Comparison of ENCODE assay signal across 8 cellular contexts in the genomic region with DNA sequence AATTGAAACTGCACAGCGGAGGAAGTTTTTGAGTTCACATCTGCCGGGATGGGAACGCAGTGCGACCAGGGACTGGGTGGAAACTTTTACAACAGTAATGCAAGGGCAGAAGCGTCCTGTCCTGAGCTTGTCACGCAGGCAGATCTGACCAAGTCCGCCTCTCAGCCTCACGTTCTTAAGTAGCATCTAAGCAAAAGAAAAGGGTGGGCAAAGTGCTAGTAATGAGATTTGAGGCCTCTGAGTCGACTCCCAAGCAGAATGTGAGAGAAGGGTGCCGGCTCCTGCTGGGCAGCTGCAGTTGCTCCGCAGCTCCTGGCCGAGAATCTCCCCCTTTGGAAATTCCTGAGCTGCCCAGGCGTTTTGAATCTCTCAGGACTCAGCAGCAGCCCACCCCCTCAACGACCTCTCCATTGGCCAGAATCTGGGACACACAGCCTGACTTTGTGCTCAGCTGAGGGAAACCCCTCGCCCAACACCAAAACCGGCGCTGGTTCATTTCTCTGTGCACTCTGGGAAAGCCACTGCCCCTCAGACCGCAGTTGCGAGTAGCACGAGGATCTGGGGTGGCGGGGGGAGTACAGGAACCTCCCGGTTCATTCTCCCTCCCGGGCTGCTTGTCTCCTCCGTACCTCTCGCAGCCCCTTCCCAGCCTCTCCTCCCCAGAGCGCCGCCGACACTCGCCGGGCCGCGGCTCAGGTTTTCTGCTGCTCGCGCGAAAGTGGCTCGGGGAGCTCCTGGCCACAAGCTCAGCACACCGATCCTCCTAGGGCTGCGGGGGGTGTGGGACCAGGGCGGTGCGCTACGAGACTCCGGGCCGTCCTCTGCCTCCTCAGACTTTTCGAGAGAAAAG. TPM values are rescaled to one million over a fixed set of nuclear protein-coding genes. Genes with fewer than 3 reads are reported as not detected.
DNase-seq lines count a peak whose midpoint lies in the region; ATAC-seq and TF ChIP-seq lines count a peak whose summit lies in the region.

No MANE protein-coding gene starts in this region.

- no peaks in the 10 kb centered on the region for H3K9me3 ChIP-seq in body of pancreas

- no peaks in the 10 kb centered on the region for H3K36me3 ChIP-seq in body of pancreas (replicated peaks in 1 of 2; ENCODE audit: insufficient read depth in 1 of 2, low read depth in 2 of 2)

- H3K4me1 ChIP-seq in body of pancreas, result peaks cover 31% of the 10 kb centered on the region

- H3K27me3 ChIP-seq in body of pancreas, result peaks cover 0 to 5% of the 10 kb centered on the region in 2 donors

- no peak for TF ChIP-seq CTCF in body of pancreas (IDR thresholded peaks at IDR 0.05)

- WGBS in body of pancreas, 2 donors, result 3 to 4% methylated on average over 22 to 44 of the region's 44 CpGs

- peak overlapping the region; percentile 31 to 34 for H3K4me3 ChIP-seq in body of pancreas

- ATAC-seq in GM19035 (IDR thresholded peaks at IDR 0.05; ENCODE audit: unreplicated experiment), result peak; percentile 54
- ATAC-seq in HG03196 (IDR thresholded peaks at IDR 0.05; ENCODE audit: unreplicated experiment), result peak; percentile 47
- peak; percentile 45 for ATAC-seq in body of pancreas

- intact Hi-C loops in body of pancreas (cut with DNase I), result no loop called here

- TF ChIP-seq POLR2A in body of pancreas (IDR thresholded peaks at IDR 0.05), result no peak

- H3K27ac ChIP-seq in body of pancreas, result peak overlapping the region in 3 of 4 donors; percentile 10 to 55 (median 33)

- DNase-seq in AG08396 (ENCODE audit: low spot score), result peak; percentile 40
- DNase-seq in T-helper 9 cell, result peak; percentile 54
- peak; percentile 20 to 41 (median 24) for DNase-seq in body of pancreas
- DNase-seq in islet precursor cell, result peak; percentile 81
- peak; percentile 84 for DNase-seq in stimulated activated CD4-positive, alpha-beta T cell treated with anti-CD3 and anti-CD28 coated beads, Interleukin-15, amount 100 ng/mL, for 24 hours
- DNase-seq in pons (ENCODE audit: low spot score), result no peak

RNA-seq across cellular contexts. Expression of a gene that starts 0.9 kb away (rescaled TPM):
- total RNA-seq in body of pancreas, result 10 to 100 TPM; 10.1 to 11.5 TPM
